ENCODE assay signal across 11 cellular contexts in the genomic region with DNA sequence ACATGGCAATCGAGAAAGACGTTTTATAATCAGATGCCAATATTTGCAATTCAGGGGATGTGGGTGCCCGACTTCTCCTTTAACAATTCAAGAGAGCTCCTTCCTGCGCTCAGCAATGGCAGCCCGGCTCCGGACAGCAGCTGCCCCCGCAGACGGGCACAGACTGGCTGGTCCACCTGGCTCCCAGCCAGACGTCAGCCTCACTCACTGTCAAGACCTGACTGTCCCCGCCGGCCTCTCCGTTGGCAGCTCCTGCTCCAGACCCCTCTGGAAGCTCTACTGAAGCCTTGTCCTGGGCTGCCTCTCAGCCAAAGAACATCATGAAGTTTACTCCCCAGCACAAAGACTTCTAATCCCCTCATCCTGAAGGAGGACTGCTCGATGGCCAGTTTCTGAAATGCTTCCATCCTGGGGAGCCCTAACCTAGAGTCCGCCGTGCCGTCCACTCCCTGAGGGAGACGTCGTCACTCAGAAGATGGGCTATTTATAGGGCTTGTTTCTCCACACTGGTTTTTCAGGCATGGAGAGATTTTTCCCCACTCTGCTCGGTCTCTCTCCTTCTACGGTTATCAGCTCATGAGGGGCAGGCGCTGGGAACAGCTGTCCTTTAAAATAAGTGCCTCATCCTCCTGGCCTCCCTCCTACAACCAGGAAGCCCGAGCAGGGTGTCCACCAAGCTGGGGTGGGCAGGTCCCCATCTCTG.
A peak's percentile ranks its signal among the peaks of the same experiment; 100 is the strongest.
DNase-seq lines count a peak whose midpoint lies in the region; ATAC-seq and TF ChIP-seq lines count a peak whose summit lies in the region.
"Had no signal": no experiment of that assay in that cellular context is flagged by ENCODE, and none has a peak within 500 bp of the region (broad histone marks: within the 10 kb centered on the region; RNA-seq: fewer than 3 reads in every experiment).

No MANE protein-coding gene starts in this region.

- CTCF ChIA-PET in PC-9 (lab: Charles Lee), result no interaction called here

- peaks cover 49% of the 10 kb centered on the region for H3F3A ChIP-seq in PC-9 (ENCODE audit: insufficient read depth, low read depth)

- H3K9me2 ChIP-seq in PC-9 (ENCODE audit: insufficient read depth), result no peaks in the 10 kb centered on the region

- no peak for TF ChIP-seq CTCF in PC-9 (conservative IDR thresholded peaks at IDR 0.05)
- no peak for TF ChIP-seq CTCF in colonic mucosa (IDR thresholded peaks at IDR 0.05)
- no peak for TF ChIP-seq CTCF in lung (IDR thresholded peaks at IDR 0.05; ENCODE audit: control extremely low read depth, extremely low read depth)
- TF ChIP-seq CTCF in foreskin fibroblast (IDR thresholded peaks at IDR 0.05; ENCODE audit: low read depth, low read length), result no peak

- intact Hi-C loops in PC-9 (cut with micrococcal nuclease; ENCODE audit: unreplicated experiment) (no loop called here), colonic mucosa (cut with DNase I) (loop anchor here (10.0 kb wide), 1 partner anchor 56 kb away; no protein-coding TSS in a partner anchor)

- H3K9ac ChIP-seq in colonic mucosa (ENCODE audit: low read depth in 2 of 2, low read length in 2 of 2) (no peak overlapping the region), stomach smooth muscle (ENCODE audit: low read length in 2 of 2) (peak overlapping the region; percentile 21 to 36)

- no peak for ATAC-seq in lung (ENCODE audit: insufficient read depth, low FRiP score)
- no peak for ATAC-seq in GM18907 (IDR thresholded peaks at IDR 0.05; ENCODE audit: unreplicated experiment)
- ATAC-seq in HG02981 (IDR thresholded peaks at IDR 0.05; ENCODE audit: unreplicated experiment), result no peak
- ATAC-seq: stimulated activated effector memory CD8-positive, alpha-beta T cell treated with anti-CD3 and anti-CD28 coated beads, Interleukin-12 subunit alpha, Interleukin-12 subunit beta, amount 100 ng/mL, for 72 hours had no signal

- WGBS in lung, 2 donors, result 89 to 91% methylated on average over 22 of the region's 22 CpGs

- H3K27me3 ChIP-seq in PC-9 (ENCODE audit: insufficient read depth, low read depth) (no peaks in the 10 kb centered on the region), colonic mucosa (no peaks in the 10 kb centered on the region), lung (ENCODE audit: control insufficient read depth, insufficient read depth) (no peaks in the 10 kb centered on the region), stomach smooth muscle (ENCODE audit: control insufficient read depth in 1 of 2, insufficient read depth in 2 of 2, low read length in 2 of 2) (no peaks in the 10 kb centered on the region)

- no peak overlapping the region for H2AFZ ChIP-seq in PC-9

- POLR2A ChIA-PET in PC-9 (lab: Charles Lee; ENCODE audit: unreplicated experiment), result no interaction called here

- H3K36me3 ChIP-seq in PC-9 (ENCODE audit: low read depth), result peaks cover 16% of the 10 kb centered on the region
- no peaks in the 10 kb centered on the region for H3K36me3 ChIP-seq in colonic mucosa
- H3K36me3 ChIP-seq in lung (ENCODE audit: control insufficient read depth in 2 of 2, insufficient read depth in 2 of 2, low read length in 2 of 2), result peaks cover 6 to 47% of the 10 kb centered on the region in 2 donors
- H3K36me3 ChIP-seq in stomach smooth muscle (ENCODE audit: control insufficient read depth in 2 of 2, insufficient read depth in 2 of 2, low read length in 2 of 2), result peaks cover 23 to 29% of the 10 kb centered on the region in 2 donors

- H3K4me1 ChIP-seq in PC-9 (replicated peaks; ENCODE audit: insufficient read depth) (peaks cover 32% of the 10 kb centered on the region), colonic mucosa (peaks cover 13% of the 10 kb centered on the region), lung (ENCODE audit: control insufficient read depth in 2 of 2, insufficient read depth in 2 of 2, low read length in 2 of 2) (peaks cover 4 to 9% of the 10 kb centered on the region in 2 donors), stomach smooth muscle (ENCODE audit: control insufficient read depth, insufficient read depth, low read length) (peaks cover 48% of the 10 kb centered on the region)

- H3K79me2 ChIP-seq in PC-9 (ENCODE audit: low read depth), result peaks cover 19% of the 10 kb centered on the region; the same call in 1 of the 2 replicates

- DNase-seq in PC-9, result no peak
- DNase-seq in colonic mucosa, result no peak
- DNase-seq in lung (ENCODE audit: low spot score), result no peak
- no peak for DNase-seq in HCEC 1CT
- no peak for DNase-seq in foreskin fibroblast
- DNase-seq: OCI-M1; stimulated activated CD4-positive, alpha-beta T cell treated with anti-CD3 and anti-CD28 coated beads, Interleukin-15, amount 100 ng/mL, for 24 hours had no signal

- no peak overlapping the region for H3K27ac ChIP-seq in PC-9
- H3K27ac ChIP-seq in colonic mucosa, result peak overlapping the region; percentile 95
- peak overlapping the region; percentile 61 to 62 for H3K27ac ChIP-seq in lung (ENCODE audit: low read depth in 1 of 2, low read length in 1 of 2)
- H3K27ac ChIP-seq in stomach smooth muscle (ENCODE audit: low read length), result peak overlapping the region; percentile 96

- peak overlapping the region; percentile 89; the same call in 1 of the 2 replicates for H3K4me2 ChIP-seq in PC-9

- BruUV-seq in PC-9 (replicated peaks; lab: Mats Ljungman, UMichigan), result no TSS peak

- no peak overlapping the region for H3K4me3 ChIP-seq in PC-9
- no peak overlapping the region for H3K4me3 ChIP-seq in colonic mucosa
- H3K4me3 ChIP-seq in lung, result no peak overlapping the region
- no peak overlapping the region for H3K4me3 ChIP-seq in stomach smooth muscle (ENCODE audit: low read length in 2 of 2)
- H3K4me3 ChIP-seq in foreskin fibroblast (ENCODE audit: low read depth in 1 of 2, low read length in 2 of 2), result no peak overlapping the region

- H4K20me1 ChIP-seq in PC-9 (ENCODE audit: insufficient read depth), result no peaks in the 10 kb centered on the region

- H3K9me3 ChIP-seq in PC-9 (ENCODE audit: insufficient read depth, low read depth), result no peaks in the 10 kb centered on the region
- no peaks in the 10 kb centered on the region for H3K9me3 ChIP-seq in colonic mucosa
- no peaks in the 10 kb centered on the region for H3K9me3 ChIP-seq in lung (ENCODE audit: control insufficient read depth in 2 of 2, insufficient read depth in 1 of 2, low read length in 1 of 2)
- no peaks in the 10 kb centered on the region for H3K9me3 ChIP-seq in stomach smooth muscle (ENCODE audit: control insufficient read depth in 2 of 2, low read length in 2 of 2)

Comparison
In these comparisons a context has a peak if more than half of its experiments do, and no peak if none do; other contexts are left out.
1. H3K9ac ChIP-seq: peak in stomach smooth muscle (2 of 2); none in colonic mucosa (0 of 2).